Comparison of ENCODE assay signal across 17 cellular contexts in the genomic region with DNA sequence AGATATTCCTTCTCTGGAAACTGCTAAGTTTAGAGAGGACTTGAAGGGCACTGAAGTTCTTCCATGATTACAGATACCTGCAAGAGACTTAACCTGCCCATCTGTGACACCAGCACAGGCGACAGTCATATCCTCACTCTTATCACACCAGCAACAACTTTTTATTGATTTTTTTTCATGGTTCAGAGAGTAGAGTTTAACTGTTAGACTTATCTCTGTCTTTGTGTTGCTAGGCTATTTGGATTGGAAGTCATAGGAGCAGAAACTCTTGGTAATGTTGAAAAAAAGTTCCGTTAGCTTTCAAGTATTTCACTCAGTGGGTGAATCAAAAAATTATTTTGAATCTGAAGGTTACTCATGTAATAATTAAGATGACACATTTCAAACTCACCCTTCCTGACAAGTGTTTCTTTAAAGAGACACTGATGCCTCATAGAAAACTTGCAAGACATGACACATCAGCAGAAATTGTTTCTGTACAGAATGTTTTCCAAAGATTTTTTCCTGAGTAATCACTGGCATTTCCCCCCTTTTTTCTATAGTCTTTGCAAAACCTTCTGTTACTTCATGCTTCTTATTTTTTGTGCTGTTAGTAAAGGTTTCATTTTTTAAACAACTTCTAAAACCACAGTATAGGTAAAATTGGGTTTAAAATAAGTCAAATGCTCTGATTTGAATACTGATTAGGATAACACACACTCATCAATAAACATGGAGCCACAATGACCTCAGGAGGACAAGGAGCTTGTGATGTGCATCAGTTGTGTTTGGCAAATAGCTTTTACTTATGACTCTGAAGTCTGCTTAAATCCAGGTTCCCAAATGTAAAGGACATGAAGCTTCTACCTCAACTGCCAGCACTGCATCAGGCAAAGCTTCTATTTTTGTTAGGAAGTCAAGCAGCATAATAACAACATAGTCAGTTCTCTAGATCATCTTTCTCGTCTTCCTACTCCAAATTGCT.
A peak's percentile ranks its signal among the peaks of the same experiment; 100 is the strongest.
DNase-seq lines count a peak whose midpoint lies in the region; ATAC-seq and TF ChIP-seq lines count a peak whose summit lies in the region.
"Had no signal": no experiment of that assay in that cellular context is flagged by ENCODE, and none has a peak within 500 bp of the region (broad histone marks: within the 10 kb centered on the region; RNA-seq: fewer than 3 reads in every experiment).

No MANE protein-coding gene starts in this region.

- intact Hi-C loops in Right ventricle myocardium superior (cut with DNase I) (no loop called here), heart left ventricle (cut with DNase I) (no loop called here)

- H3K9me3 ChIP-seq in heart left ventricle (no peaks in the 10 kb centered on the region), adipocyte (ENCODE audit: control insufficient read depth, low read length) (no peaks in the 10 kb centered on the region)
- H3K9me3 ChIP-seq: heart right ventricle, upper lobe of right lung had no signal

- no peaks in the 10 kb centered on the region for H3K36me3 ChIP-seq in heart left ventricle
- H3K36me3 ChIP-seq in adipocyte (ENCODE audit: control insufficient read depth, insufficient read depth, low read length, severe bottlenecking) = no peaks in the 10 kb centered on the region
- H3K36me3 ChIP-seq in H7 (replicated peaks; ENCODE audit: control insufficient read depth, insufficient read depth, low read length) = no peaks in the 10 kb centered on the region
- H3K36me3 ChIP-seq: heart right ventricle, upper lobe of right lung had no signal

- H3K27me3 ChIP-seq in heart left ventricle (no peaks in the 10 kb centered on the region), adipocyte (replicated peaks; ENCODE audit: control insufficient read depth, insufficient read depth, low read length) (no peaks in the 10 kb centered on the region), H7 (ENCODE audit: control insufficient read depth, insufficient read depth, low read length) (no peaks in the 10 kb centered on the region)
- H3K27me3 ChIP-seq: heart right ventricle, upper lobe of right lung had no signal

- peak; percentile 27 for ATAC-seq in Right ventricle myocardium superior (ENCODE audit: poor library complexity)
- no peak for ATAC-seq in heart left ventricle
- ATAC-seq: heart right ventricle; sciatic nerve; stimulated activated memory B cell treated with anti-CD40 and anti-IgM and Interleukin-4, amounts not matched to agents 10 μg/mL and 1 μg/mL and 100 μg/mL, for 72 hours; upper lobe of right lung had no signal

- TF ChIP-seq POLR2A in heart left ventricle (IDR thresholded peaks at IDR 0.05) = no peak

- peak overlapping the region; percentile 54 for H3K9ac ChIP-seq in adipocyte (ENCODE audit: low read length)

- H3K27ac ChIP-seq in heart left ventricle = no peak overlapping the region
- H3K27ac ChIP-seq: heart right ventricle, upper lobe of right lung had no signal

- no peak overlapping the region for H3K4me3 ChIP-seq in heart left ventricle
- H3K4me3 ChIP-seq in adipocyte (ENCODE audit: low read length) = peak overlapping the region; percentile 62
- no peak overlapping the region for H3K4me3 ChIP-seq in fibroblast of the aortic adventitia (ENCODE audit: low read depth, low read length)
- no peak overlapping the region for H3K4me3 ChIP-seq in H7 (ENCODE audit: insufficient read depth, low read depth, low read length)
- H3K4me3 ChIP-seq: heart right ventricle, upper lobe of right lung had no signal

- 76 to 83% (median 79%) methylated on average over 3 of the region's 3 CpGs for WGBS in heart left ventricle, 4 donors

- no peak for TF ChIP-seq CTCF in heart left ventricle (IDR thresholded peaks at IDR 0.05)
- TF ChIP-seq CTCF in fibroblast of the aortic adventitia (IDR thresholded peaks at IDR 0.05; ENCODE audit: insufficient read depth, low read length) = no peak

- DNase-seq in Right ventricle myocardium superior = no peak
- no peak for DNase-seq in heart left ventricle
- peak; percentile 41 for DNase-seq in adipocyte (ENCODE audit: low read depth)
- peak; percentile 57 for DNase-seq in fibroblast of the aortic adventitia (ENCODE audit: low read depth)
- peak; percentile 26 for DNase-seq in superior temporal gyrus (ENCODE audit: extremely low spot score)
- no peak for DNase-seq in H7
- no peak for DNase-seq in NCI-H2196 (lab: John Stamatoyannopoulos, UW; ENCODE audit: unreplicated experiment)
- no peak for DNase-seq in Ammon's horn (ENCODE audit: low spot score)
- DNase-seq: activated CD4-positive, alpha-beta T cell treated with anti-CD3 and anti-CD28 coated beads for 48 hours; GDM1; heart right ventricle; NCI-H1048; SHP77 treated with DMSO at 0.1 percent for 48 hours; T1000; upper lobe of right lung had no signal

- H3K4me1 ChIP-seq in heart left ventricle = no peaks in the 10 kb centered on the region
- peaks cover 23% of the 10 kb centered on the region for H3K4me1 ChIP-seq in adipocyte (ENCODE audit: control insufficient read depth, insufficient read depth, low read length)
- H3K4me1 ChIP-seq: heart right ventricle, upper lobe of right lung had no signal

Comparison
In these comparisons a context has a peak if more than half of its experiments do, and no peak if none do; other contexts are left out.
1. DNase-seq: peak in adipocyte (single experiment), fibroblast of the aortic adventitia (single experiment) and superior temporal gyrus (single experiment); none in Right ventricle myocardium superior (single experiment), heart left ventricle (0 of 5), H7 (single experiment), NCI-H2196 (single experiment) and Ammon's horn (single experiment).